1 cellular context compared by ENCODE assay signal in genomic region chr2:249538-250042, GRCh38.
TF ChIP-seq lines count a peak whose summit lies in the region.

No MANE protein-coding gene starts in this region.

TF ChIP-seq in HepG2, 621 proteins besides CTCF, POLR2A, EP300 and RAD21 (continued from another document and continues in another):
- peak; percentile 99 for TF ChIP-seq ARID5B (CRISPR knock-in tag; IDR thresholded peaks at IDR 0.05)
- TF ChIP-seq BRCA1 (CRISPR knock-in tag; IDR thresholded peaks at IDR 0.05) = peak; percentile 85; the same call in 1 of the 2 replicates
- TF ChIP-seq NFYC (CRISPR knock-in tag; IDR thresholded peaks at IDR 0.05) = peak; percentile 18; the same call in 1 of the 2 replicates
- no peak for TF ChIP-seq SP4 (CRISPR knock-in tag; IDR thresholded peaks at IDR 0.05)
- TF ChIP-seq BATF2 (CRISPR knock-in tag; IDR thresholded peaks at IDR 0.05) = no peak
- TF ChIP-seq KLF13 (CRISPR knock-in tag; IDR thresholded peaks at IDR 0.05) = no peak
- no peak for TF ChIP-seq ZNF569 (CRISPR knock-in tag; IDR thresholded peaks at IDR 0.05; ENCODE audit: borderline replicate concordance)
- no peak for TF ChIP-seq HNRNPL (IDR thresholded peaks at IDR 0.05; ENCODE audit: low read depth, low read length)
- no peak for TF ChIP-seq MLXIP (CRISPR knock-in tag; IDR thresholded peaks at IDR 0.05; ENCODE audit: borderline replicate concordance)
- peak; percentile 83; the same call in 1 of the 2 replicates for TF ChIP-seq ZNF556 (CRISPR knock-in tag; IDR thresholded peaks at IDR 0.05; ENCODE audit: borderline replicate concordance)
- TF ChIP-seq SAFB2 (CRISPR knock-in tag; IDR thresholded peaks at IDR 0.05; ENCODE audit: borderline replicate concordance, low read depth) = no peak
- TF ChIP-seq ZNF775 (CRISPR knock-in tag; IDR thresholded peaks at IDR 0.05; ENCODE audit: borderline replicate concordance) = no peak
- 0 out of 2 replicates have a peak, but pooled peaks have one; percentile 49 for TF ChIP-seq ZNF639 (CRISPR knock-in tag; conservative IDR thresholded peaks at IDR 0.05)
- TF ChIP-seq SIN3A (IDR thresholded peaks at IDR 0.05; ENCODE audit: borderline replicate concordance, low read depth, low read length) = no peak
- no peak for TF ChIP-seq ZUFSP (CRISPR knock-in tag; IDR thresholded peaks at IDR 0.05; ENCODE audit: borderline replicate concordance)
- no peak for TF ChIP-seq TAF15 (IDR thresholded peaks at IDR 0.05; ENCODE audit: low read depth, low read length, poor library complexity, severe bottlenecking)
- peak; percentile 65; the same call in 1 of the 2 replicates for TF ChIP-seq TSC22D2 (CRISPR knock-in tag; IDR thresholded peaks at IDR 0.05; ENCODE audit: borderline replicate concordance)
- no peak for TF ChIP-seq PREB (CRISPR knock-in tag; IDR thresholded peaks at IDR 0.05)
- TF ChIP-seq TGIF2 (CRISPR knock-in tag; IDR thresholded peaks at IDR 0.05) = peak; percentile 72; the same call in 1 of the 2 replicates
- no peak for TF ChIP-seq KAT2B (IDR thresholded peaks at IDR 0.05; ENCODE audit: borderline replicate concordance, low read depth, low read length)
- TF ChIP-seq PAWR (CRISPR knock-in tag; IDR thresholded peaks at IDR 0.05; ENCODE audit: borderline replicate concordance) = no peak
- no peak for TF ChIP-seq SRY (CRISPR knock-in tag; IDR thresholded peaks at IDR 0.05)
- TF ChIP-seq GPBP1L1 (CRISPR knock-in tag; IDR thresholded peaks at IDR 0.05) = no peak
- no peak for TF ChIP-seq CREB3 (CRISPR knock-in tag; IDR thresholded peaks at IDR 0.05)
- TF ChIP-seq ZNF674 (CRISPR knock-in tag; IDR thresholded peaks at IDR 0.05; ENCODE audit: low read depth) = no peak
- no peak for TF ChIP-seq ZNF24 (IDR thresholded peaks at IDR 0.05)
- TF ChIP-seq AKNA (CRISPR knock-in tag; IDR thresholded peaks at IDR 0.05; ENCODE audit: borderline replicate concordance) = 0 out of 2 replicates have a peak, but pooled peaks have one; percentile 26
- peak; percentile 89; the same call in 1 of the 2 replicates for TF ChIP-seq CSRNP1 (CRISPR knock-in tag; IDR thresholded peaks at IDR 0.05)
- no peak for TF ChIP-seq ZNF432 (CRISPR knock-in tag; IDR thresholded peaks at IDR 0.05; ENCODE audit: borderline replicate concordance)
- TF ChIP-seq KMT2A (CRISPR knock-in tag; IDR thresholded peaks at IDR 0.05) = peak; percentile 82
- no peak for TF ChIP-seq E2F2 (CRISPR knock-in tag; IDR thresholded peaks at IDR 0.05; ENCODE audit: borderline replicate concordance)
